In genomic region chr9:74672237-74672636, GRCh38 we compare ENCODE assay signal across 30 cellular contexts.
"Had no signal": no experiment of that assay in that cellular context is flagged by ENCODE, and none has a peak within 500 bp of the region (broad histone marks: within the 10 kb centered on the region; RNA-seq: fewer than 3 reads in every experiment).

No MANE protein-coding gene starts in this region.

- FAIRE-seq: frontal cortex had no signal

- H3K36me3 ChIP-seq: adrenal gland, cardiac muscle cell, esophagus squamous epithelium had no signal

- H3K9me3 ChIP-seq: adrenal gland, body of pancreas, esophagus squamous epithelium had no signal

- H3K4me1 ChIP-seq: adrenal gland, body of pancreas, esophagus squamous epithelium had no signal

- H3K27me3 ChIP-seq: adrenal gland, body of pancreas, cardiac muscle cell, dorsolateral prefrontal cortex, esophagus squamous epithelium had no signal

- H3K4me3 ChIP-seq: adrenal gland, body of pancreas, cardiac muscle cell, coronary artery, dorsolateral prefrontal cortex, esophagus squamous epithelium had no signal

- DNase-seq: activated CD4-positive, alpha-beta memory T cell treated with anti-CD3 and anti-CD28 coated beads for 36 hours; activated CD4-positive, alpha-beta T cell treated with anti-CD3 and anti-CD28 coated beads for 36 hours; activated CD4-positive, alpha-beta T cell treated with anti-CD3 and anti-CD28 coated beads, Interleukin-2, amount 10 ng/mL, durations not matched to agents 24 days and 14 days; activated CD4-positive, CD25-positive, alpha-beta regulatory T cell; activated CD4-positive, CD25-positive, alpha-beta regulatory T cell treated with anti-CD3 and anti-CD28 coated beads, Interleukin-2, amount 50 U/mL, for 72 hours; activated CD8-positive, alpha-beta memory T cell treated with anti-CD3 and anti-CD28 coated beads, Interleukin-2, amount 10 ng/mL, durations not matched to agents 7 days and 5 days; activated CD8-positive, alpha-beta memory T cell treated with anti-CD3 and anti-CD28 coated beads, Interleukin-2, amount 50 U/mL, for 4 hours; activated CD8-positive, alpha-beta T cell treated with anti-CD3 and anti-CD28 coated beads, Interleukin-2, amount 10 ng/mL, durations not matched to agents 7 days and 5 days; activated effector memory CD4-positive, alpha-beta T cell treated with anti-CD3 and anti-CD28 coated beads, Interleukin-2, amount 50 U/mL, for 16 hours; activated naive CD4-positive, alpha-beta T cell treated with anti-CD3 and anti-CD28 coated beads for 36 hours; activated naive CD8-positive, alpha-beta T cell treated with anti-CD3 and anti-CD28 coated beads for 36 hours; activated naive CD8-positive, alpha-beta T cell treated with anti-CD3 and anti-CD28 coated beads, Interleukin-2, amount 50 U/mL, for 24 hours; activated T-cell treated with anti-CD3 and anti-CD28 coated beads, Interleukin-2, amount 50 U/mL, for 1 hour; activated T-cell treated with anti-CD3 and anti-CD28 coated beads, Interleukin-2, amount 50 U/mL, for 48 hours; adrenal gland; amygdala; aorta; body of pancreas; central memory CD4-positive, alpha-beta T cell; cerebellar nuclear complex; dorsolateral prefrontal cortex; effector memory CD4-positive, alpha-beta T cell; endodermal cell; esophagus squamous epithelium; head of caudate nucleus; T-helper 1 cell; T-helper 17 cell had no signal

- ATAC-seq: activated CD4-positive, alpha-beta T cell treated with anti-CD3 and anti-CD28 coated beads for 36 hours; activated CD8-positive, alpha-beta memory T cell treated with anti-CD3 and anti-CD28 coated beads, Interleukin-2, amount 10 ng/mL, durations not matched to agents 7 days and 5 days; activated CD8-positive, alpha-beta T cell treated with anti-CD3 and anti-CD28 coated beads, Interleukin-2, amount 10 ng/mL, durations not matched to agents 7 days and 5 days; activated naive CD8-positive, alpha-beta T cell treated with anti-CD3 and anti-CD28 coated beads, Interleukin-2, amount 50 U/mL, for 24 hours; body of pancreas; T-helper 17 cell had no signal

- H3K27ac ChIP-seq: adrenal gland, body of pancreas, cardiac muscle cell, coronary artery, esophagus squamous epithelium had no signal
